Comparison of ENCODE assay signal across 40 cellular contexts in the genomic region with DNA sequence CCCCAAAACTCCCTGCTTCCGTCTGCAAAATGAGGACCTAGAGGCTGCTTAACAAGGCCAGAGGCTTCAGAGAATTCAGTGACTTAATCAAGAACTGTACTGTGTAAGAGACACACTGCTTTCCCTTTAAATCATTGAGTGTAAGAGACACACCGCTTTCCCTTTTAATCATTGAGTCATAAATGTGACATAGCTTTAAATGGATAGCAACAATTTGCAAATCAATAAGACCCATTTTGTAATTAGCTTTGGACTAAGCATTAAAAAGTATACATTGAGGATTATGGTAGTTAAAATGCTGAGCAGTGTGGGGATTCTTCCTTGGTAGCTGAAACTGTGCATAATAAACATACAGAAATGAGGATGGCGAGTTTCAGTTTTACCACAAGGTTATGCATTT. TPM values are rescaled to one million over a fixed set of nuclear protein-coding genes. Genes with fewer than 3 reads are reported as not detected.
"Had no signal": no experiment of that assay in that cellular context is flagged by ENCODE, and none has a peak within 500 bp of the region (broad histone marks: within the 10 kb centered on the region; RNA-seq: fewer than 3 reads in every experiment).

No MANE protein-coding gene starts in this region.

- H3K4me3 ChIP-seq: adrenal gland, cardiac muscle cell had no signal

- FAIRE-seq: bronchial epithelial cell, TTC549 had no signal

- DNase-seq: activated B cell treated with CpG ODN at 0.5 μM for 24 hours; activated CD4-positive, alpha-beta memory T cell treated with anti-CD3 and anti-CD28 coated beads for 36 hours; activated CD4-positive, alpha-beta T cell treated with anti-CD3 and anti-CD28 coated beads for 4 hours; activated CD4-positive, alpha-beta T cell treated with anti-CD3 and anti-CD28 coated beads, Interleukin-2, amount 10 ng/mL, durations not matched to agents 24 days and 14 days; activated CD4-positive, alpha-beta T cell treated with anti-CD3 and anti-CD28 coated beads, Interleukin-2, amount 50 U/mL, for 1 hour; activated CD4-positive, alpha-beta T cell treated with anti-CD3 and anti-CD28 coated beads, Interleukin-2, amount 50 U/mL, for 4 hours; activated CD4-positive, CD25-positive, alpha-beta regulatory T cell treated with anti-CD3 and anti-CD28 coated beads, Interleukin-2, amount 50 U/mL, for 72 hours; activated CD8-positive, alpha-beta memory T cell treated with anti-CD3 and anti-CD28 coated beads, Interleukin-2, amount 50 U/mL, for 4 hours; activated CD8-positive, alpha-beta T cell treated with anti-CD3 and anti-CD28 coated beads for 36 hours; activated effector memory CD4-positive, alpha-beta T cell treated with anti-CD3 and anti-CD28 coated beads, Interleukin-2, amount 50 U/mL, for 16 hours; activated gamma-delta T cell treated with Interleukin-2 at 50 U/mL for 16 hours; activated naive CD4-positive, alpha-beta T cell; activated naive CD4-positive, alpha-beta T cell treated with anti-CD3 and anti-CD28 coated beads for 36 hours; activated naive CD4-positive, alpha-beta T cell treated with anti-CD3 and anti-CD28 coated beads, Interleukin-2, amount 50 U/mL, for 16 hours; activated naive CD8-positive, alpha-beta T cell treated with anti-CD3 and anti-CD28 coated beads for 36 hours; activated T-cell treated with anti-CD3 and anti-CD28 coated beads for 4 hours; activated T-cell treated with anti-CD3 and anti-CD28 coated beads, Interleukin-2, amount 50 U/mL, for 1 hour; activated T-cell treated with anti-CD3 and anti-CD28 coated beads, Interleukin-2, amount 50 U/mL, for 4 hours; activated T-cell treated with anti-CD3 and anti-CD28 coated beads, Interleukin-2, amount 50 U/mL, for 72 hours; adrenal gland; amniotic stem cell; aorta; caudate nucleus; cerebellar nuclear complex; T-helper 1 cell; T-helper 2 cell; T-helper 9 cell had no signal

- H3K4me3 Mint-ChIP-seq: activated B cell treated with CpG ODN at 0.5 μM for 24 hours; activated CD4-positive, alpha-beta memory T cell treated with anti-CD3 and anti-CD28 coated beads for 36 hours; activated CD4-positive, alpha-beta T cell treated with anti-CD3 and anti-CD28 coated beads, Interleukin-2, amount 10 ng/mL, durations not matched to agents 24 days and 14 days; activated CD8-positive, alpha-beta T cell treated with anti-CD3 and anti-CD28 coated beads for 36 hours; activated naive CD4-positive, alpha-beta T cell treated with anti-CD3 and anti-CD28 coated beads for 36 hours; activated naive CD8-positive, alpha-beta T cell treated with anti-CD3 and anti-CD28 coated beads for 36 hours; activated T-cell treated with anti-CD3 and anti-CD28 coated beads, Interleukin-2, amount 50 U/mL, for 4 hours; activated T-cell treated with anti-CD3 and anti-CD28 coated beads, Interleukin-2, amount 50 U/mL, for 72 hours; activated T-helper 1 cell treated with anti-CD3 and anti-CD28 coated beads, Interleukin-12 subunit alpha, Interleukin-12 subunit beta, Interleukin-2, Interleukin-4 antibody, amounts not matched to agents 30 ng/mL and 10 ng/mL and 1 ng/mL, durations not matched to agents 14 hours and 24 hours and 36 hours; activated T-helper 17 cell treated with anti-CD3 and anti-CD28 coated beads, Interleukin-2, amount 50 U/mL, for 72 hours; brain; central memory CD8-positive, alpha-beta T cell; T-helper 1 cell treated with Interleukin-12 subunit alpha and Interleukin-12 subunit beta and Interleukin-4 antibody, amounts not matched to agents 30 μg/mL and 1 μg/mL, for 36 hours; T-helper 2 cell treated with Interferon-gamma antibody and Interleukin-4, amounts not matched to agents 5 μg/mL and 100 μg/mL, for 36 hours had no signal

- H3K36me3 ChIP-seq: adrenal gland, cardiac muscle cell had no signal

- ATAC-seq: activated CD8-positive, alpha-beta T cell treated with anti-CD3 and anti-CD28 coated beads for 36 hours; activated naive CD4-positive, alpha-beta T cell treated with anti-CD3 and anti-CD28 coated beads, Interleukin-2, amount 50 U/mL, for 72 hours; activated T-cell treated with anti-CD3 and anti-CD28 coated beads, Interleukin-2, amount 50 U/mL, for 4 hours; activated T-cell treated with anti-CD3 and anti-CD28 coated beads, Interleukin-2, amount 50 U/mL, for 72 hours; activated T-helper 17 cell treated with anti-CD3 and anti-CD28 coated beads, Interleukin-2, amount 50 U/mL, for 72 hours had no signal

- H3K27me3 Mint-ChIP-seq: activated B cell treated with CpG ODN at 0.5 μM for 24 hours; activated CD4-positive, alpha-beta memory T cell treated with anti-CD3 and anti-CD28 coated beads for 36 hours; activated CD4-positive, alpha-beta T cell treated with anti-CD3 and anti-CD28 coated beads, Interleukin-2, amount 10 ng/mL, durations not matched to agents 24 days and 14 days; activated CD8-positive, alpha-beta T cell treated with anti-CD3 and anti-CD28 coated beads for 36 hours; activated naive CD8-positive, alpha-beta T cell treated with anti-CD3 and anti-CD28 coated beads for 36 hours; activated T-helper 17 cell treated with anti-CD3 and anti-CD28 coated beads, Interleukin-2, amount 50 U/mL, for 72 hours; brain; central memory CD8-positive, alpha-beta T cell had no signal

- H3K27me3 ChIP-seq: adrenal gland, cardiac muscle cell had no signal

- H3K4me1 ChIP-seq: adrenal gland had no signal

- H3K27ac ChIP-seq: adrenal gland, cardiac muscle cell, VCaP had no signal

- H3K9me3 Mint-ChIP-seq: activated B cell treated with CpG ODN at 0.5 μM for 24 hours; activated CD4-positive, alpha-beta memory T cell treated with anti-CD3 and anti-CD28 coated beads for 36 hours; activated CD4-positive, alpha-beta T cell treated with anti-CD3 and anti-CD28 coated beads, Interleukin-2, amount 10 ng/mL, durations not matched to agents 24 days and 14 days; activated CD8-positive, alpha-beta T cell treated with anti-CD3 and anti-CD28 coated beads for 36 hours; activated naive CD4-positive, alpha-beta T cell treated with anti-CD3 and anti-CD28 coated beads for 36 hours; activated naive CD4-positive, alpha-beta T cell treated with anti-CD3 and anti-CD28 coated beads, Interleukin-2, amount 50 U/mL, for 72 hours; activated naive CD8-positive, alpha-beta T cell treated with anti-CD3 and anti-CD28 coated beads for 36 hours; activated T-cell treated with anti-CD3 and anti-CD28 coated beads, Interleukin-2, amount 50 U/mL, for 4 hours; activated T-cell treated with anti-CD3 and anti-CD28 coated beads, Interleukin-2, amount 50 U/mL, for 72 hours; activated T-helper 1 cell treated with anti-CD3 and anti-CD28 coated beads, Interleukin-12 subunit alpha, Interleukin-12 subunit beta, Interleukin-2, Interleukin-4 antibody, amounts not matched to agents 30 ng/mL and 10 ng/mL and 1 ng/mL, durations not matched to agents 14 hours and 24 hours and 36 hours; activated T-helper 17 cell treated with anti-CD3 and anti-CD28 coated beads, Interleukin-2, amount 50 U/mL, for 72 hours; brain; central memory CD8-positive, alpha-beta T cell; T-helper 1 cell treated with Interleukin-12 subunit alpha and Interleukin-12 subunit beta and Interleukin-4 antibody, amounts not matched to agents 30 μg/mL and 1 μg/mL, for 36 hours; T-helper 2 cell treated with Interferon-gamma antibody and Interleukin-4, amounts not matched to agents 5 μg/mL and 100 μg/mL, for 36 hours had no signal

- H3K4me1 Mint-ChIP-seq: activated B cell treated with CpG ODN at 0.5 μM for 24 hours; activated CD4-positive, alpha-beta T cell treated with anti-CD3 and anti-CD28 coated beads, Interleukin-2, amount 10 ng/mL, durations not matched to agents 24 days and 14 days; activated T-helper 17 cell treated with anti-CD3 and anti-CD28 coated beads, Interleukin-2, amount 50 U/mL, for 72 hours; central memory CD8-positive, alpha-beta T cell had no signal

- H3K9me3 ChIP-seq: adrenal gland had no signal

- H3K27ac Mint-ChIP-seq: activated B cell treated with CpG ODN at 0.5 μM for 24 hours; activated CD4-positive, alpha-beta memory T cell treated with anti-CD3 and anti-CD28 coated beads for 36 hours; activated CD4-positive, alpha-beta T cell treated with anti-CD3 and anti-CD28 coated beads, Interleukin-2, amount 10 ng/mL, durations not matched to agents 24 days and 14 days; activated CD8-positive, alpha-beta T cell treated with anti-CD3 and anti-CD28 coated beads for 36 hours; activated naive CD4-positive, alpha-beta T cell treated with anti-CD3 and anti-CD28 coated beads for 36 hours; activated naive CD4-positive, alpha-beta T cell treated with anti-CD3 and anti-CD28 coated beads, Interleukin-2, amount 50 U/mL, for 72 hours; activated naive CD8-positive, alpha-beta T cell treated with anti-CD3 and anti-CD28 coated beads for 36 hours; activated T-cell treated with anti-CD3 and anti-CD28 coated beads, Interleukin-2, amount 50 U/mL, for 72 hours; activated T-helper 1 cell treated with anti-CD3 and anti-CD28 coated beads, Interleukin-12 subunit alpha, Interleukin-12 subunit beta, Interleukin-2, Interleukin-4 antibody, amounts not matched to agents 30 ng/mL and 10 ng/mL and 1 ng/mL, durations not matched to agents 14 hours and 24 hours and 36 hours; activated T-helper 17 cell treated with anti-CD3 and anti-CD28 coated beads, Interleukin-2, amount 50 U/mL, for 72 hours; T-helper 1 cell treated with Interleukin-12 subunit alpha and Interleukin-12 subunit beta and Interleukin-4 antibody, amounts not matched to agents 30 μg/mL and 1 μg/mL, for 36 hours; T-helper 2 cell treated with Interferon-gamma antibody and Interleukin-4, amounts not matched to agents 5 μg/mL and 100 μg/mL, for 36 hours had no signal

- H3K36me3 Mint-ChIP-seq: activated naive CD4-positive, alpha-beta T cell treated with anti-CD3 and anti-CD28 coated beads, Interleukin-2, amount 50 U/mL, for 72 hours had no signal

RNA-seq across cellular contexts. Expression of a gene that starts 31.8 kb away (rescaled TPM):
- total RNA-seq: activated B cell treated with CpG ODN at 0.5 μM for 24 hours; activated CD4-positive, alpha-beta memory T cell treated with anti-CD3 and anti-CD28 coated beads for 36 hours; activated CD4-positive, alpha-beta T cell treated with anti-CD3 and anti-CD28 coated beads, Interleukin-2, amount 10 ng/mL, durations not matched to agents 24 days and 14 days; activated CD8-positive, alpha-beta memory T cell treated with anti-CD3 and anti-CD28 coated beads for 36 hours; activated CD8-positive, alpha-beta T cell treated with anti-CD3 and anti-CD28 coated beads for 36 hours; activated naive CD4-positive, alpha-beta T cell treated with anti-CD3 and anti-CD28 coated beads for 36 hours; activated naive CD4-positive, alpha-beta T cell treated with anti-CD3 and anti-CD28 coated beads, Interleukin-2, amount 50 U/mL, for 72 hours; activated naive CD8-positive, alpha-beta T cell treated with anti-CD3 and anti-CD28 coated beads for 36 hours; activated T-cell treated with anti-CD3 and anti-CD28 coated beads, Interleukin-2, amount 50 U/mL, for 4 hours; activated T-cell treated with anti-CD3 and anti-CD28 coated beads, Interleukin-2, amount 50 U/mL, for 72 hours; activated T-helper 1 cell treated with anti-CD3 and anti-CD28 coated beads, Interleukin-12 subunit alpha, Interleukin-12 subunit beta, Interleukin-2, Interleukin-4 antibody, amounts not matched to agents 30 ng/mL and 10 ng/mL and 1 ng/mL, durations not matched to agents 14 hours and 24 hours and 36 hours; activated T-helper 17 cell treated with anti-CD3 and anti-CD28 coated beads, Interleukin-2, amount 50 U/mL, for 72 hours; adrenal gland; aorta; bronchial epithelial cell; cardiac muscle cell; chondrocyte had no signal
- polyA plus RNA-seq: adrenal gland, aorta, cardiac muscle cell had no signal
